Comparison of ENCODE assay signal across 8 cellular contexts in the genomic region with DNA sequence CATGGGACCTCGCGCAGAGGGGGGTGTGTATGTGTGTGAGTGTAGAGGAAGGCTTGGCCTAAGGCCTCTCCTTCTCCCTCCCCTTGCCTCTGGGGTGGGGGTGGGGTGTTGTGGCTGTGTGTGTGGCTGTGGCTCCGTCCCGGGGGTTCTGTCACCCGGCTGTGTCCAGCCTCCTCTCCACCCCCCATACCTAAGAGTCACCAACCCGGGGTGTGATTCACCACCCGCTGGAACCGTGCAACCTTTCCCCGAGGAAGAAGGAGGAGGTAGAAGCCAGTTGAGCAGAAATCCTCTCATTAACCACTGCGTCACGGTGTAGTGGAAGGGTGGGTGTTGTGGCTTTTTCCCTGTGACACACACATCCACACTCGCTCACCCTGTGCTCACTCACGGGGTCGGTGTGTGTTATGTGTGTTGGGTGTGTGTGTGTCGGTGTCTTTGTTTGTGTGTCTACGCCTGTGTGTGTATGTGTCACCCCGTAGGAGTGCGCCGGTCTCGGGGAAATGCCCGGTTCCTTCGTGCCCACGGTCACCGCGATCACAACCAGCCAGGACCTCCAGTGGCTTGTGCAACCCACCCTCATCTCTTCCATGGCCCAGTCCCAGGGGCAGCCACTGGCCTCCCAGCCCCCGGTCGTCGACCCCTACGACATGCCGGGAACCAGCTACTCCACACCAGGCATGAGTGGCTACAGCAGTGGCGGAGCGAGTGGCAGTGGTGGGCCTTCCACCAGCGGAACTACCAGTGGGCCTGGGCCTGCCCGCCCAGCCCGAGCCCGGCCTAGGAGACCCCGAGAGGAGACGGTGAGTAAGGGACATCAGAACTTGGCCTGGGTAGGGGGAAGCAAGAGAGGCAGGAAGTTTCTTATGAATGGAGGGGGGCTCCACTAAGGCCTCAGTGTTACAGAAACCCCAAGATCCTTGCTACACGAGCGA. TPM values are rescaled to one million over a fixed set of nuclear protein-coding genes. Genes with fewer than 3 reads are reported as not detected.
DNase-seq lines count a peak whose midpoint lies in the region; TF ChIP-seq lines count a peak whose summit lies in the region.

No MANE protein-coding gene starts in this region.

- H3K9me2 ChIP-seq in Loucy (replicated peaks; ENCODE audit: low read depth, low read length): no peaks in the 10 kb centered on the region

- peaks cover 52 to 54% of the 10 kb centered on the region in 2 donors for H3K4me1 Mint-ChIP-seq in immature natural killer cell

- no peaks in the 10 kb centered on the region for H3K9me3 Mint-ChIP-seq in immature natural killer cell

- peak overlapping the region; percentile 86 for H3K27ac ChIP-seq in substantia nigra (ENCODE audit: low read depth, low read length, poor library complexity, severe bottlenecking)

- peak overlapping the region; percentile 96; the same call in 1 of the 2 replicates for H2AFZ ChIP-seq in Loucy (ENCODE audit: low read length)

- DNase-seq in AG09309 (ENCODE audit: low read depth) (peak; percentile 48), adipocyte (ENCODE audit: low read depth) (peak; percentile 79), immature natural killer cell (peak in 2 of 3 donors; percentile 37 to 55), substantia nigra (lab: John Stamatoyannopoulos, UW) (no peak), NCI-H1048 (lab: John Stamatoyannopoulos, UW) (no peak), SK-N-DZ (ENCODE audit: low spot score) (no peak), NOMO-1 (lab: John Stamatoyannopoulos, UW; ENCODE audit: unreplicated experiment in 2 of 2) (no peak)

- peaks cover 0 to 6% (median 0%) of the 10 kb centered on the region in 3 donors for H3K36me3 Mint-ChIP-seq in immature natural killer cell

- H3K9ac ChIP-seq in Loucy (ENCODE audit: low read depth, low read length, poor library complexity, severe bottlenecking): peak overlapping the region; percentile 54
- peak overlapping the region; percentile 82 for H3K9ac ChIP-seq in adipocyte (ENCODE audit: low read length)

- H3K79me2 ChIP-seq in Loucy (ENCODE audit: insufficient read depth, low read length): no peaks in the 10 kb centered on the region

- H3K27me3 ChIP-seq in Loucy (ENCODE audit: insufficient read depth, low read length, poor library complexity, severe bottlenecking): no peaks in the 10 kb centered on the region
- no peaks in the 10 kb centered on the region for H3K27me3 ChIP-seq in adipocyte (replicated peaks; ENCODE audit: control insufficient read depth, insufficient read depth, low read length)

- H3F3A ChIP-seq in Loucy (ENCODE audit: low read depth): no peaks in the 10 kb centered on the region

- peak overlapping the region; percentile 97 to 99 (median 98) for H3K27ac Mint-ChIP-seq in immature natural killer cell

- H3K4me1 ChIP-seq in Loucy (ENCODE audit: insufficient read depth, low read length, poor library complexity, severe bottlenecking) (peaks cover 18% of the 10 kb centered on the region), adipocyte (ENCODE audit: control insufficient read depth, insufficient read depth, low read length) (peaks cover 23% of the 10 kb centered on the region)

- H3K9me3 ChIP-seq in Loucy (ENCODE audit: insufficient read depth, low read depth, low read length): no peaks in the 10 kb centered on the region
- no peaks in the 10 kb centered on the region for H3K9me3 ChIP-seq in adipocyte (ENCODE audit: control insufficient read depth, low read length)

- TF ChIP-seq CTCF in AG09309 (IDR thresholded peaks at IDR 0.05; ENCODE audit: control insufficient read depth, insufficient read depth, low read depth, low read length, missing control alignments): no peak
- no peak for TF ChIP-seq CTCF in Loucy (conservative IDR thresholded peaks at IDR 0.05; ENCODE audit: low read length)

- H3K4me3 ChIP-seq in AG09309 (ENCODE audit: control insufficient read depth, low read depth, low read length) (peak overlapping the region; percentile 78), Loucy (ENCODE audit: low read length, poor library complexity, severe bottlenecking) (peak overlapping the region; percentile 87), adipocyte (ENCODE audit: low read length) (peak overlapping the region; percentile 93)

- peak overlapping the region; percentile 92 to 93 (median 93) for H3K4me3 Mint-ChIP-seq in immature natural killer cell

- H4K20me1 ChIP-seq in Loucy (ENCODE audit: insufficient read depth, low read length, poor library complexity, severe bottlenecking): peaks cover 9% of the 10 kb centered on the region

- peak overlapping the region; percentile 88 for H3K4me2 ChIP-seq in Loucy (ENCODE audit: low read depth, low read length, poor library complexity, severe bottlenecking)

- H3K27me3 Mint-ChIP-seq in immature natural killer cell (ENCODE audit: low read depth in 3 of 3): peaks cover 73 to 83% (median 80%) of the 10 kb centered on the region in 3 donors

- H3K36me3 ChIP-seq in Loucy (ENCODE audit: insufficient read depth, low read length) (no peaks in the 10 kb centered on the region), adipocyte (ENCODE audit: control insufficient read depth, insufficient read depth, low read length, severe bottlenecking) (no peaks in the 10 kb centered on the region)

RNA-seq across cellular contexts. Expression of gene FOSB, which starts 2.6 kb away (rescaled TPM):
- 10 to 100 TPM; 11.6 to 30.1 (median 11.6) TPM for polyA plus RNA-seq in immature natural killer cell
- not detected in 2 replicates for polyA plus RNA-seq in SK-N-DZ (2014; cell fraction: cytosol; rRNA removed)
- not detected in 2 replicates for polyA plus RNA-seq in SK-N-DZ (2014; cell fraction: nucleus; rRNA removed)

RNA-seq across cellular contexts. Expression of gene RTN2, which starts 26.4 kb away (rescaled TPM):
- polyA plus RNA-seq in immature natural killer cell: under 1 TPM in 2 of 3 donors, not detected in 1; 0.48 to 0.80 TPM
- polyA plus RNA-seq in SK-N-DZ (2014; cell fraction: cytosol; rRNA removed): 35.2 and 50.4 TPM in 2 replicates
- polyA plus RNA-seq in SK-N-DZ (2014; cell fraction: nucleus; rRNA removed): 33.0 and 40.4 TPM in 2 replicates

RNA-seq across cellular contexts. Expression of gene PPM1N, which starts 27.8 kb away (rescaled TPM):
- 1 to 10 TPM; 3.9 to 5.7 (median 4.0) TPM for polyA plus RNA-seq in immature natural killer cell
- 7.6 and 9.1 TPM in 2 replicates for polyA plus RNA-seq in SK-N-DZ (2014; cell fraction: cytosol; rRNA removed)
- polyA plus RNA-seq in SK-N-DZ (2014; cell fraction: nucleus; rRNA removed): 13.0 and 15.0 TPM in 2 replicates

RNA-seq across cellular contexts. Expression of gene VASP, which starts 36.9 kb away (rescaled TPM):
- 100 to 1,000 TPM in 1 of 3 donors, 10 to 100 TPM in 2; 91.2 to 126 (median 93.4) TPM for polyA plus RNA-seq in immature natural killer cell
- 20.3 and 20.6 TPM in 2 replicates for polyA plus RNA-seq in SK-N-DZ (2014; cell fraction: cytosol; rRNA removed)
- 12.5 and 15.2 TPM in 2 replicates for polyA plus RNA-seq in SK-N-DZ (2014; cell fraction: nucleus; rRNA removed)

RNA-seq across cellular contexts. Expression of gene ERCC1, which starts 46.7 kb away (rescaled TPM):
- polyA plus RNA-seq in immature natural killer cell: 10 to 100 TPM; 50.8 to 62.2 (median 54.5) TPM
- polyA plus RNA-seq in SK-N-DZ (2014; cell fraction: cytosol; rRNA removed): 85.0 and 101 TPM in 2 replicates
- 66.4 and 73.4 TPM in 2 replicates for polyA plus RNA-seq in SK-N-DZ (2014; cell fraction: nucleus; rRNA removed)

Comparison
In these comparisons a context has a peak if more than half of its experiments do, and no peak if none do; other contexts are left out.
1. DNase-seq: peak in AG09309 (single experiment), adipocyte (single experiment) and immature natural killer cell (2 of 3); none in substantia nigra (0 of 49), NCI-H1048 (single experiment), SK-N-DZ (single experiment) and NOMO-1 (0 of 2).
2. Peak in every context shown above with its lines, with median percentiles within 50 percentile points of each other: H3K4me3 ChIP-seq.